In the genomic region with DNA sequence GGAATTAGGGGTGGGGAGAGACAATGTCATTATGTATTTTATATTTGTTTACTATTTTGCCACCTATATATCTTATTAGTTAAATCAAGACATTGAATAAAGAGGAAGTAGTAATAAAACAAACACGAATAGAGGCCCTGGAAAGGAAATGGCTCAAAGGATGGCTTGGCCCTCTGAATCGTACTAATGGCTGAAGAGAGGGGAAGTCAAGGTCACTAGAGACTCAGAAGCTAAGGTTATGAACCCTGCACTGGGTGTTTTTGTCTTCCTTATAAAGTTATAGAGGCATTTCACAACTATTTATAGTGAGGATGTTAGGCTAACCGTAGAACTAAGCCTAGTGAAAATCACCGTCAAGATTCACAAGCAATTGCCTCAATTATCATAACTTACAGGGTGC, we compare ENCODE assay signal across 17 cellular contexts.
DNase-seq lines count a peak whose midpoint lies in the region; ATAC-seq, FAIRE-seq and TF ChIP-seq lines count a peak whose summit lies in the region.
"Had no signal": no experiment of that assay in that cellular context is flagged by ENCODE, and none has a peak within 500 bp of the region (broad histone marks: within the 10 kb centered on the region; RNA-seq: fewer than 3 reads in every experiment).

No MANE protein-coding gene starts in this region.

- H3K9ac ChIP-seq in liver (ENCODE audit: low read depth in 1 of 2, low read length in 2 of 2) (no peak overlapping the region), HepG2 (ENCODE audit: insufficient read depth, low read depth, low read length) (no peak overlapping the region), kidney (ENCODE audit: low read length in 2 of 2) (no peak overlapping the region)
- H3K9ac ChIP-seq: BLaER1 had no signal

- H3K4me3 ChIP-seq in liver (ENCODE audit: low read depth in 1 of 3, low read length in 3 of 3) (no peak overlapping the region), HepG2 (replicated peaks in 1 of 3; ENCODE audit: insufficient read depth in 1 of 3, low read depth in 2 of 3, low read length in 3 of 3) (no peak overlapping the region), kidney (ENCODE audit: low read length in 2 of 2) (no peak overlapping the region)
- H3K4me3 ChIP-seq: BLaER1 had no signal

- no peak for TF ChIP-seq RAD21 in liver (IDR thresholded peaks at IDR 0.05)
- no peak for TF ChIP-seq RAD21 in HepG2 (CRISPR knock-in tag; IDR thresholded peaks at IDR 0.05)

- no peaks in the 10 kb centered on the region for H3K9me3 Mint-ChIP-seq in memory B cell
- H3K9me3 Mint-ChIP-seq: CD8-positive, alpha-beta memory T cell; H9 had no signal

- POLR2A ChIA-PET in HepG2 (lab: Yijun Ruan, JAX): no interaction called here

- DNase-seq in HepG2 (ENCODE audit: low spot score) (no peak), NOMO-1 treated with dmso at 0.1 percent for 144 hours (lab: John Stamatoyannopoulos, UW; ENCODE audit: unreplicated experiment) (peak; percentile 43), memory B cell (ENCODE audit: low spot score in 2 of 2) (no peak), NCI-H226 (no peak), cerebellum (ENCODE audit: low spot score) (no peak), kidney (no peak)
- DNase-seq: Caco-2; CD8-positive, alpha-beta memory T cell; DND-41; GDM1; GOT3; H9 had no signal

- H3K36me3 ChIP-seq in liver (ENCODE audit: control insufficient read depth in 4 of 4, insufficient read depth in 3 of 4, low read depth in 1 of 4, low read length in 3 of 4) (no peaks in the 10 kb centered on the region), HepG2 (replicated peaks in 1 of 2; ENCODE audit: control insufficient read depth in 1 of 2, insufficient read depth in 2 of 2, low read length in 2 of 2) (no peaks in the 10 kb centered on the region), kidney (ENCODE audit: control insufficient read depth in 1 of 2, insufficient read depth in 2 of 2, low read length in 2 of 2) (no peaks in the 10 kb centered on the region)
- H3K36me3 ChIP-seq: BLaER1 had no signal

- peak overlapping the region; percentile 61 for H3K27ac Mint-ChIP-seq in memory B cell

- no peaks in the 10 kb centered on the region for H3K9me3 ChIP-seq in liver (ENCODE audit: control insufficient read depth in 4 of 4, low read length in 3 of 4)
- no peaks in the 10 kb centered on the region for H3K9me3 ChIP-seq in HepG2 (ENCODE audit: low read length)
- H3K9me3 ChIP-seq in kidney (ENCODE audit: control insufficient read depth in 1 of 2, low read length in 2 of 2): no peaks in the 10 kb centered on the region
- H3K9me3 ChIP-seq: BLaER1, Caco-2 had no signal

- no peaks in the 10 kb centered on the region for H3K27me3 ChIP-seq in liver (ENCODE audit: control insufficient read depth in 4 of 4, insufficient read depth in 4 of 4, low read length in 3 of 4)
- no peaks in the 10 kb centered on the region for H3K27me3 ChIP-seq in HepG2 (ENCODE audit: control insufficient read depth in 1 of 2, insufficient read depth in 2 of 2, low read length in 2 of 2)
- H3K27me3 ChIP-seq: BLaER1 had no signal

- no peaks in the 10 kb centered on the region for H4K20me1 ChIP-seq in HepG2 (ENCODE audit: insufficient read depth, low read length)
- H4K20me1 ChIP-seq: BLaER1 had no signal

- H3K27me3 Mint-ChIP-seq in memory B cell: no peaks in the 10 kb centered on the region
- H3K27me3 Mint-ChIP-seq: CD8-positive, alpha-beta memory T cell had no signal

- H3K4me3 Mint-ChIP-seq in memory B cell: no peak overlapping the region
- H3K4me3 Mint-ChIP-seq: CD8-positive, alpha-beta memory T cell; H9 had no signal

- H3K4me1 ChIP-seq in liver (ENCODE audit: control insufficient read depth in 4 of 4, insufficient read depth in 4 of 4, low read length in 3 of 4) (no peaks in the 10 kb centered on the region), HepG2 (ENCODE audit: insufficient read depth, low read length) (no peaks in the 10 kb centered on the region), kidney (ENCODE audit: control insufficient read depth in 1 of 2, insufficient read depth in 1 of 2, low read depth in 1 of 2, low read length in 2 of 2) (no peaks in the 10 kb centered on the region)
- H3K4me1 ChIP-seq: BLaER1, Caco-2 had no signal

- TF ChIP-seq POLR2A in HepG2 (IDR thresholded peaks at IDR 0.05; ENCODE audit: insufficient read depth in 1 of 2, low read depth in 2 of 2, low read length in 2 of 2): no peak

- no TSS peak for BruUV-seq in HepG2 (replicated peaks; lab: Mats Ljungman, UMichigan)

- intact Hi-C loops in HepG2 (cut with micrococcal nuclease; ENCODE audit: unreplicated experiment): no loop called here
- intact Hi-C loops in kidney (cut with DNase I): no loop called here

- peaks cover 11% of the 10 kb centered on the region for H3K4me1 Mint-ChIP-seq in memory B cell
- H3K4me1 Mint-ChIP-seq: CD8-positive, alpha-beta memory T cell had no signal

- no peak overlapping the region for H3K4me2 ChIP-seq in HepG2 (ENCODE audit: low read depth, low read length)
- H3K4me2 ChIP-seq: BLaER1 had no signal

- H3K27ac ChIP-seq in liver (ENCODE audit: low read depth in 1 of 2, low read length in 2 of 2): no peak overlapping the region
- no peak overlapping the region for H3K27ac ChIP-seq in HepG2 (ENCODE audit: extremely low read length, insufficient read depth, low read length)
- H3K27ac ChIP-seq in kidney (ENCODE audit: low read depth in 2 of 2, low read length in 2 of 2): no peak overlapping the region
- H3K27ac ChIP-seq: 22Rv1, BLaER1 had no signal

- FAIRE-seq in HepG2 (lab: Jason Lieb, UNC): no peak
- FAIRE-seq in kidney (lab: Jason Lieb, UNC): no peak
- FAIRE-seq: HTR-8/SVneo had no signal

- no peaks in the 10 kb centered on the region for H3K36me3 Mint-ChIP-seq in memory B cell

- no peak overlapping the region for H2AFZ ChIP-seq in HepG2 (ENCODE audit: low read length)

- no peaks in the 10 kb centered on the region for H3K79me2 ChIP-seq in HepG2 (ENCODE audit: insufficient read depth, low read length)

- ATAC-seq in HepG2 (no peak), memory B cell (ENCODE audit: low read depth) (peak; percentile 34), HG02678 (IDR thresholded peaks at IDR 0.05; ENCODE audit: unreplicated experiment) (no peak)

- WGBS in liver: 62% methylated on average over 4 of the region's 4 CpGs
- 27% methylated on average over 4 of the region's 4 CpGs for WGBS in HepG2 (ENCODE audit: low lambda C conversion rate)

- in situ Hi-C loops in HepG2 (cut with HindIII; ENCODE audit: extremely low pct_ligation_motif_present, low pct_unique_long_range_greater_than_20kb): no loop called here

- TF ChIP-seq CTCF in liver (IDR thresholded peaks at IDR 0.05; ENCODE audit: low read depth, low read length, missing input control) (no peak), HepG2 (CRISPR knock-in tag; IDR thresholded peaks at IDR 0.05) (no peak), kidney (IDR thresholded peaks at IDR 0.05; ENCODE audit: borderline replicate concordance, extremely low read depth, insufficient read depth) (no peak)

- CTCF ChIA-PET in HepG2 (lab: Yijun Ruan, JAX; ENCODE audit: low intra/inter-chr PET ratio, low total read pairs): no interaction called here

- TF ChIP-seq EP300 in HepG2 (IDR thresholded peaks at IDR 0.05; ENCODE audit: low read depth in 2 of 2, low read length in 2 of 2): no peak
- TF ChIP-seq EP300 in HepG2 (CRISPR knock-in tag; IDR thresholded peaks at IDR 0.05; ENCODE audit: borderline replicate concordance): no peak

TF ChIP-seq in liver, 16 proteins besides CTCF, POLR2A, EP300 and RAD21 (continues in another document):
- TF ChIP-seq, protein P1, sequence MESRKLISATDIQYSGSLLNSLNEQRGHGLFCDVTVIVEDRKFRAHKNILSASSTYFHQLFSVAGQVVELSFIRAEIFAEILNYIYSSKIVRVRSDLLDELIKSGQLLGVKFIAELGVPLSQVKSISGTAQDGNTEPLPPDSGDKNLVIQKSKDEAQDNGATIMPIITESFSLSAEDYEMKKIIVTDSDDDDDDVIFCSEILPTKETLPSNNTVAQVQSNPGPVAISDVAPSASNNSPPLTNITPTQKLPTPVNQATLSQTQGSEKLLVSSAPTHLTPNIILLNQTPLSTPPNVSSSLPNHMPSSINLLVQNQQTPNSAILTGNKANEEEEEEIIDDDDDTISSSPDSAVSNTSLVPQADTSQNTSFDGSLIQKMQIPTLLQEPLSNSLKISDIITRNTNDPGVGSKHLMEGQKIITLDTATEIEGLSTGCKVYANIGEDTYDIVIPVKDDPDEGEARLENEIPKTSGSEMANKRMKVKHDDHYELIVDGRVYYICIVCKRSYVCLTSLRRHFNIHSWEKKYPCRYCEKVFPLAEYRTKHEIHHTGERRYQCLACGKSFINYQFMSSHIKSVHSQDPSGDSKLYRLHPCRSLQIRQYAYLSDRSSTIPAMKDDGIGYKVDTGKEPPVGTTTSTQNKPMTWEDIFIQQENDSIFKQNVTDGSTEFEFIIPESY (IDR thresholded peaks at IDR 0.05): no peak
- TF ChIP-seq EGR1 (IDR thresholded peaks at IDR 0.05; ENCODE audit: low read depth in 2 of 2) (no peak), HNF4G (IDR thresholded peaks at IDR 0.05) (no peak), JUND (IDR thresholded peaks at IDR 0.05) (no peak), RXRA (IDR thresholded peaks at IDR 0.05) (peak; percentile 17 to 20), NR2F2 (IDR thresholded peaks at IDR 0.05) (peak; percentile 57)

TF ChIP-seq in HepG2, 621 proteins besides CTCF, POLR2A, EP300 and RAD21:
- TF ChIP-seq XRCC5 (optimal IDR thresholded peaks at IDR 0.05; ENCODE audit: low read length) (no peak), ZSCAN9 (CRISPR knock-in tag; IDR thresholded peaks at IDR 0.05; ENCODE audit: borderline replicate concordance) (no peak), ZSCAN29 (CRISPR knock-in tag; conservative IDR thresholded peaks at IDR 0.05) (no peak), MAFF (IDR thresholded peaks at IDR 0.05; ENCODE audit: low read depth, low read length) (no peak), MIER3 (CRISPR knock-in tag; IDR thresholded peaks at IDR 0.05; ENCODE audit: borderline replicate concordance) (no peak), ZMYM3 (CRISPR knock-in tag; IDR thresholded peaks at IDR 0.05) (no peak)
- TF ChIP-seq, protein P2, sequence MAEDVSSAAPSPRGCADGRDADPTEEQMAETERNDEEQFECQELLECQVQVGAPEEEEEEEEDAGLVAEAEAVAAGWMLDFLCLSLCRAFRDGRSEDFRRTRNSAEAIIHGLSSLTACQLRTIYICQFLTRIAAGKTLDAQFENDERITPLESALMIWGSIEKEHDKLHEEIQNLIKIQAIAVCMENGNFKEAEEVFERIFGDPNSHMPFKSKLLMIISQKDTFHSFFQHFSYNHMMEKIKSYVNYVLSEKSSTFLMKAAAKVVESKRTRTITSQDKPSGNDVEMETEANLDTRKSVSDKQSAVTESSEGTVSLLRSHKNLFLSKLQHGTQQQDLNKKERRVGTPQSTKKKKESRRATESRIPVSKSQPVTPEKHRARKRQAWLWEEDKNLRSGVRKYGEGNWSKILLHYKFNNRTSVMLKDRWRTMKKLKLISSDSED (CRISPR knock-in tag; IDR thresholded peaks at IDR 0.05): no peak
TF ChIP-seq in HepG2: peak in this region for 0.
